In genomic region chr20:25864986-25865714, GRCh38 we compare ENCODE assay signal across 8 cellular contexts.
DNase-seq lines count a peak whose midpoint lies in the region; ATAC-seq and FAIRE-seq lines count a peak whose summit lies in the region.

No MANE protein-coding gene starts in this region.

- H3K4me1 ChIP-seq in iPS-20b (ENCODE audit: insufficient read depth, low read length) (no peaks in the 10 kb centered on the region; the same call in 1 of the 2 replicates), Karpas-422 (ENCODE audit: low read length) (peaks cover 14% of the 10 kb centered on the region)

- H2AFZ ChIP-seq in Karpas-422 (ENCODE audit: low read length), result no peak overlapping the region

- peaks cover 25% of the 10 kb centered on the region for H3K4me1 Mint-ChIP-seq in T-helper 1 cell treated with Interleukin-12 subunit alpha and Interleukin-12 subunit beta and Interleukin-4 antibody, amounts not matched to agents 30 μg/mL and 1 μg/mL, for 36 hours (ENCODE audit: low read depth)
- peaks cover 59% of the 10 kb centered on the region for H3K4me1 Mint-ChIP-seq in activated naive CD8-positive, alpha-beta T cell (ENCODE audit: low read depth)
- peaks cover 78% of the 10 kb centered on the region for H3K4me1 Mint-ChIP-seq in stimulated activated naive CD8-positive, alpha-beta T cell treated with anti-CD3 and anti-CD28 coated beads, Interleukin-15, amount 100 ng/mL, for 72 hours

- H3K36me3 Mint-ChIP-seq in T-helper 1 cell treated with Interleukin-12 subunit alpha and Interleukin-12 subunit beta and Interleukin-4 antibody, amounts not matched to agents 30 μg/mL and 1 μg/mL, for 36 hours (ENCODE audit: low read depth), result no peaks in the 10 kb centered on the region
- H3K36me3 Mint-ChIP-seq in activated naive CD8-positive, alpha-beta T cell, result no peaks in the 10 kb centered on the region

- no peaks in the 10 kb centered on the region for H4K20me1 ChIP-seq in Karpas-422 (ENCODE audit: insufficient read depth, low read depth, low read length)

- peaks cover 80% of the 10 kb centered on the region for H3K27me3 Mint-ChIP-seq in T-helper 1 cell treated with Interleukin-12 subunit alpha and Interleukin-12 subunit beta and Interleukin-4 antibody, amounts not matched to agents 30 μg/mL and 1 μg/mL, for 36 hours (ENCODE audit: low read depth)
- peaks cover 32% of the 10 kb centered on the region for H3K27me3 Mint-ChIP-seq in activated naive CD8-positive, alpha-beta T cell
- H3K27me3 Mint-ChIP-seq in stimulated activated naive CD8-positive, alpha-beta T cell treated with anti-CD3 and anti-CD28 coated beads, Interleukin-15, amount 100 ng/mL, for 72 hours, result peaks cover 94% of the 10 kb centered on the region

- no peak overlapping the region for H3K4me2 ChIP-seq in Karpas-422 (ENCODE audit: low read depth, low read length, poor library complexity, severe bottlenecking)

- H3K27me3 ChIP-seq in iPS-20b (ENCODE audit: insufficient read depth, low read length), result peaks cover 100% of the 10 kb centered on the region
- no peaks in the 10 kb centered on the region for H3K27me3 ChIP-seq in Karpas-422 (ENCODE audit: low read length)

- H3K4me3 ChIP-seq in iPS-20b (ENCODE audit: low read length), result peak overlapping the region; percentile 58; the same call in 1 of the 2 replicates
- no peak overlapping the region for H3K4me3 ChIP-seq in Karpas-422 (ENCODE audit: low read length)

- no peak for ATAC-seq in stimulated activated naive CD8-positive, alpha-beta T cell treated with anti-CD3 and anti-CD28 coated beads, Interleukin-15, amount 100 ng/mL, for 72 hours

- FAIRE-seq in urothelium cell line (lab: Jason Lieb, UNC), result no peak

- no peak overlapping the region for H3K27ac Mint-ChIP-seq in T-helper 1 cell treated with Interleukin-12 subunit alpha and Interleukin-12 subunit beta and Interleukin-4 antibody, amounts not matched to agents 30 μg/mL and 1 μg/mL, for 36 hours
- H3K27ac Mint-ChIP-seq in activated naive CD8-positive, alpha-beta T cell, result no peak overlapping the region
- H3K27ac Mint-ChIP-seq in stimulated activated naive CD8-positive, alpha-beta T cell treated with anti-CD3 and anti-CD28 coated beads, Interleukin-15, amount 100 ng/mL, for 72 hours, result no peak overlapping the region

- no peaks in the 10 kb centered on the region for H3K9me3 Mint-ChIP-seq in T-helper 1 cell treated with Interleukin-12 subunit alpha and Interleukin-12 subunit beta and Interleukin-4 antibody, amounts not matched to agents 30 μg/mL and 1 μg/mL, for 36 hours
- H3K9me3 Mint-ChIP-seq in activated naive CD8-positive, alpha-beta T cell (ENCODE audit: low read depth), result no peaks in the 10 kb centered on the region
- H3K9me3 Mint-ChIP-seq in stimulated activated naive CD8-positive, alpha-beta T cell treated with anti-CD3 and anti-CD28 coated beads, Interleukin-15, amount 100 ng/mL, for 72 hours, result no peaks in the 10 kb centered on the region

- peak overlapping the region; percentile 68 for H3K4me3 Mint-ChIP-seq in T-helper 1 cell treated with Interleukin-12 subunit alpha and Interleukin-12 subunit beta and Interleukin-4 antibody, amounts not matched to agents 30 μg/mL and 1 μg/mL, for 36 hours
- H3K4me3 Mint-ChIP-seq in activated naive CD8-positive, alpha-beta T cell, result peak overlapping the region; percentile 65
- H3K4me3 Mint-ChIP-seq in stimulated activated naive CD8-positive, alpha-beta T cell treated with anti-CD3 and anti-CD28 coated beads, Interleukin-15, amount 100 ng/mL, for 72 hours, result peak overlapping the region; percentile 54 to 81

- H3K9ac ChIP-seq in iPS-20b (ENCODE audit: low read depth, low read length), result no peak overlapping the region
- H3K9ac ChIP-seq in Karpas-422 (ENCODE audit: low read length), result no peak overlapping the region

- no peaks in the 10 kb centered on the region for H3K9me2 ChIP-seq in Karpas-422 (replicated peaks; ENCODE audit: insufficient read depth, low read length)

- no peaks in the 10 kb centered on the region for H3K36me3 ChIP-seq in iPS-20b (ENCODE audit: insufficient read depth, low read depth, low read length)
- H3K36me3 ChIP-seq in Karpas-422 (ENCODE audit: insufficient read depth, low read length), result no peaks in the 10 kb centered on the region

- H3K27ac ChIP-seq in iPS-20b (ENCODE audit: low read length) (no peak overlapping the region), Karpas-422 (ENCODE audit: low read length) (no peak overlapping the region)

- no peaks in the 10 kb centered on the region for H3K79me2 ChIP-seq in Karpas-422 (ENCODE audit: low read length)

- H3K9me3 ChIP-seq in iPS-20b (ENCODE audit: insufficient read depth, low read depth, low read length) (no peaks in the 10 kb centered on the region), Karpas-422 (ENCODE audit: low read length) (no peaks in the 10 kb centered on the region)

- DNase-seq in T-helper 1 cell, result no peak
- DNase-seq in stimulated activated naive CD8-positive, alpha-beta T cell treated with anti-CD3 and anti-CD28 coated beads, Interleukin-15, amount 100 ng/mL, for 72 hours, result no peak
- no peak for DNase-seq in urothelium cell line (ENCODE audit: low spot score)
- no peak for DNase-seq in Karpas-422
- DNase-seq in LoVo (ENCODE audit: low spot score), result no peak
